ENCODE assay signal across 37 cellular contexts in the genomic region with DNA sequence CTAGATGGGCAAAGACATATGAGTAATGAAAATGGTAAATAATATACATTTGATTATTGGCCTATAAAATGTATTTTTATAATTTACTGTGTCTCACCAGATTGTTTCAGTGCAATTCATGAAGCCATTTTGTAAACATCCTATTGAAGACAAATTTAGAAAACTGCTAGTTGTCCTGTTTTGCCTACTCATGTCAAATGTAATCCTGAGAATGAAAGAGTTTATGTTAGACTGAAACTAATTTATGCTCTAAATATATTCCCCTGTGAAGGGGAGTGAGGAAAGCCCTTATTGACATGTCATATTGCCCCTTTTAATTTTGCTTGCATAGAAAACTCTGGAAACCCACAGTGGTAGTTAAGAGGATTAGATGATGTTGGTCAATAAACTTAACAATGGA.
"Had no signal": no experiment of that assay in that cellular context is flagged by ENCODE, and none has a peak within 500 bp of the region (broad histone marks: within the 10 kb centered on the region; RNA-seq: fewer than 3 reads in every experiment).

No MANE protein-coding gene starts in this region.

- H3K4me1 Mint-ChIP-seq: activated B cell treated with CpG ODN at 0.5 μM for 24 hours; activated CD4-positive, alpha-beta T cell treated with anti-CD3 and anti-CD28 coated beads, Interleukin-2, amount 10 ng/mL, durations not matched to agents 24 days and 14 days; activated naive CD4-positive, alpha-beta T cell treated with anti-CD3 and anti-CD28 coated beads, Interleukin-2, amount 50 U/mL, for 24 hours; activated naive CD8-positive, alpha-beta T cell treated with anti-CD3 and anti-CD28 coated beads, Interleukin-2, amount 10 ng/mL, durations not matched to agents 7 days and 5 days; activated naive CD8-positive, alpha-beta T cell treated with anti-CD3 and anti-CD28 coated beads, Interleukin-2, amount 50 U/mL, for 24 hours; activated T-helper 17 cell treated with anti-CD3 and anti-CD28 coated beads, Interleukin-2, amount 50 U/mL, for 72 hours; brain; central memory CD8-positive, alpha-beta T cell had no signal

- ATAC-seq: activated CD8-positive, alpha-beta T cell treated with anti-CD3 and anti-CD28 coated beads for 36 hours; activated naive CD8-positive, alpha-beta T cell treated with anti-CD3 and anti-CD28 coated beads, Interleukin-2, amount 50 U/mL, for 24 hours; activated T-cell treated with anti-CD3 and anti-CD28 coated beads, Interleukin-2, amount 50 U/mL, for 4 hours; activated T-cell treated with anti-CD3 and anti-CD28 coated beads, Interleukin-2, amount 50 U/mL, for 72 hours; activated T-helper 17 cell treated with anti-CD3 and anti-CD28 coated beads, Interleukin-2, amount 50 U/mL, for 72 hours had no signal

- H3K27me3 ChIP-seq: ascending aorta, cardiac muscle cell had no signal

- H3K27ac ChIP-seq: ascending aorta, cardiac muscle cell, VCaP had no signal

- H3K36me3 Mint-ChIP-seq: activated CD4-positive, alpha-beta memory T cell treated with anti-CD3 and anti-CD28 coated beads for 36 hours; activated naive CD4-positive, alpha-beta T cell treated with anti-CD3 and anti-CD28 coated beads, Interleukin-2, amount 50 U/mL, for 24 hours; activated naive CD8-positive, alpha-beta T cell; activated naive CD8-positive, alpha-beta T cell treated with anti-CD3 and anti-CD28 coated beads, Interleukin-2, amount 10 ng/mL, durations not matched to agents 7 days and 5 days; brain had no signal

- H3K27me3 Mint-ChIP-seq: activated B cell treated with CpG ODN at 0.5 μM for 24 hours; activated CD4-positive, alpha-beta memory T cell treated with anti-CD3 and anti-CD28 coated beads for 36 hours; activated CD4-positive, alpha-beta T cell treated with anti-CD3 and anti-CD28 coated beads, Interleukin-2, amount 10 ng/mL, durations not matched to agents 24 days and 14 days; activated CD8-positive, alpha-beta T cell treated with anti-CD3 and anti-CD28 coated beads for 36 hours; activated naive CD4-positive, alpha-beta T cell treated with anti-CD3 and anti-CD28 coated beads, Interleukin-2, amount 50 U/mL, for 24 hours; activated naive CD8-positive, alpha-beta T cell; activated naive CD8-positive, alpha-beta T cell treated with anti-CD3 and anti-CD28 coated beads, Interleukin-2, amount 10 ng/mL, durations not matched to agents 7 days and 5 days; activated naive CD8-positive, alpha-beta T cell treated with anti-CD3 and anti-CD28 coated beads, Interleukin-2, amount 50 U/mL, for 24 hours; activated T-helper 17 cell treated with anti-CD3 and anti-CD28 coated beads, Interleukin-2, amount 50 U/mL, for 72 hours; brain; central memory CD8-positive, alpha-beta T cell had no signal

- H3K4me3 ChIP-seq: ascending aorta, cardiac muscle cell had no signal

- H3K36me3 ChIP-seq: ascending aorta, cardiac muscle cell had no signal

- H3K9me3 ChIP-seq: ascending aorta had no signal

- DNase-seq: activated B cell treated with CpG ODN at 0.5 μM for 24 hours; activated CD4-positive, alpha-beta memory T cell treated with anti-CD3 and anti-CD28 coated beads for 36 hours; activated CD4-positive, alpha-beta T cell treated with anti-CD3 and anti-CD28 coated beads for 4 hours; activated CD4-positive, alpha-beta T cell treated with anti-CD3 and anti-CD28 coated beads, Interleukin-2, amount 10 ng/mL, durations not matched to agents 24 days and 14 days; activated CD4-positive, alpha-beta T cell treated with anti-CD3 and anti-CD28 coated beads, Interleukin-2, amount 50 U/mL, for 1 hour; activated CD4-positive, alpha-beta T cell treated with anti-CD3 and anti-CD28 coated beads, Interleukin-2, amount 50 U/mL, for 4 hours; activated CD4-positive, CD25-positive, alpha-beta regulatory T cell treated with anti-CD3 and anti-CD28 coated beads, Interleukin-2, amount 50 U/mL, for 72 hours; activated CD8-positive, alpha-beta memory T cell treated with anti-CD3 and anti-CD28 coated beads, Interleukin-2, amount 50 U/mL, for 4 hours; activated CD8-positive, alpha-beta T cell treated with anti-CD3 and anti-CD28 coated beads for 36 hours; activated effector memory CD4-positive, alpha-beta T cell treated with anti-CD3 and anti-CD28 coated beads, Interleukin-2, amount 50 U/mL, for 16 hours; activated gamma-delta T cell treated with Interleukin-2 at 50 U/mL for 16 hours; activated naive CD4-positive, alpha-beta T cell; activated naive CD4-positive, alpha-beta T cell treated with anti-CD3 and anti-CD28 coated beads for 36 hours; activated naive CD8-positive, alpha-beta T cell treated with anti-CD3 and anti-CD28 coated beads, Interleukin-2, amount 10 ng/mL, durations not matched to agents 7 days and 5 days; activated naive CD8-positive, alpha-beta T cell treated with anti-CD3 and anti-CD28 coated beads, Interleukin-2, amount 50 U/mL, for 24 hours; activated T-cell treated with anti-CD3 and anti-CD28 coated beads for 4 hours; activated T-cell treated with anti-CD3 and anti-CD28 coated beads, Interleukin-2, amount 50 U/mL, for 1 hour; activated T-cell treated with anti-CD3 and anti-CD28 coated beads, Interleukin-2, amount 50 U/mL, for 4 hours; activated T-cell treated with anti-CD3 and anti-CD28 coated beads, Interleukin-2, amount 50 U/mL, for 72 hours; amygdala; anterior cingulate cortex; caudate nucleus; cerebellar nuclear complex; T-helper 1 cell; T-helper 2 cell; T-helper 9 cell had no signal

- H3K27ac Mint-ChIP-seq: activated B cell treated with CpG ODN at 0.5 μM for 24 hours; activated CD4-positive, alpha-beta memory T cell treated with anti-CD3 and anti-CD28 coated beads for 36 hours; activated CD4-positive, alpha-beta T cell treated with anti-CD3 and anti-CD28 coated beads, Interleukin-2, amount 10 ng/mL, durations not matched to agents 24 days and 14 days; activated CD8-positive, alpha-beta T cell treated with anti-CD3 and anti-CD28 coated beads for 36 hours; activated naive CD4-positive, alpha-beta T cell treated with anti-CD3 and anti-CD28 coated beads for 36 hours; activated naive CD4-positive, alpha-beta T cell treated with anti-CD3 and anti-CD28 coated beads, Interleukin-2, amount 50 U/mL, for 24 hours; activated naive CD8-positive, alpha-beta T cell; activated naive CD8-positive, alpha-beta T cell treated with anti-CD3 and anti-CD28 coated beads, Interleukin-2, amount 10 ng/mL, durations not matched to agents 7 days and 5 days; activated naive CD8-positive, alpha-beta T cell treated with anti-CD3 and anti-CD28 coated beads, Interleukin-2, amount 50 U/mL, for 24 hours; activated T-cell treated with anti-CD3 and anti-CD28 coated beads, Interleukin-2, amount 50 U/mL, for 72 hours; activated T-helper 1 cell treated with anti-CD3 and anti-CD28 coated beads, Interleukin-12 subunit alpha, Interleukin-12 subunit beta, Interleukin-2, Interleukin-4 antibody, amounts not matched to agents 30 ng/mL and 10 ng/mL and 1 ng/mL, durations not matched to agents 14 hours and 24 hours and 36 hours; activated T-helper 17 cell treated with anti-CD3 and anti-CD28 coated beads, Interleukin-2, amount 50 U/mL, for 72 hours; brain; T-helper 1 cell treated with Interleukin-12 subunit alpha and Interleukin-12 subunit beta and Interleukin-4 antibody, amounts not matched to agents 30 μg/mL and 1 μg/mL, for 36 hours; T-helper 2 cell treated with Interferon-gamma antibody and Interleukin-4, amounts not matched to agents 5 μg/mL and 100 μg/mL, for 36 hours had no signal

- H3K9me3 Mint-ChIP-seq: activated CD4-positive, alpha-beta T cell treated with anti-CD3 and anti-CD28 coated beads, Interleukin-2, amount 10 ng/mL, durations not matched to agents 24 days and 14 days; activated CD8-positive, alpha-beta T cell treated with anti-CD3 and anti-CD28 coated beads for 36 hours; activated naive CD8-positive, alpha-beta T cell treated with anti-CD3 and anti-CD28 coated beads, Interleukin-2, amount 10 ng/mL, durations not matched to agents 7 days and 5 days; activated T-helper 1 cell treated with anti-CD3 and anti-CD28 coated beads, Interleukin-12 subunit alpha, Interleukin-12 subunit beta, Interleukin-2, Interleukin-4 antibody, amounts not matched to agents 30 ng/mL and 10 ng/mL and 1 ng/mL, durations not matched to agents 14 hours and 24 hours and 36 hours; activated T-helper 17 cell treated with anti-CD3 and anti-CD28 coated beads, Interleukin-2, amount 50 U/mL, for 72 hours; brain; central memory CD8-positive, alpha-beta T cell; T-helper 1 cell treated with Interleukin-12 subunit alpha and Interleukin-12 subunit beta and Interleukin-4 antibody, amounts not matched to agents 30 μg/mL and 1 μg/mL, for 36 hours had no signal

- H3K4me1 ChIP-seq: ascending aorta had no signal

- H3K4me3 Mint-ChIP-seq: activated B cell treated with CpG ODN at 0.5 μM for 24 hours; activated CD4-positive, alpha-beta memory T cell treated with anti-CD3 and anti-CD28 coated beads for 36 hours; activated CD4-positive, alpha-beta T cell treated with anti-CD3 and anti-CD28 coated beads, Interleukin-2, amount 10 ng/mL, durations not matched to agents 24 days and 14 days; activated CD8-positive, alpha-beta T cell treated with anti-CD3 and anti-CD28 coated beads for 36 hours; activated naive CD4-positive, alpha-beta T cell treated with anti-CD3 and anti-CD28 coated beads for 36 hours; activated naive CD4-positive, alpha-beta T cell treated with anti-CD3 and anti-CD28 coated beads, Interleukin-2, amount 50 U/mL, for 24 hours; activated naive CD8-positive, alpha-beta T cell; activated naive CD8-positive, alpha-beta T cell treated with anti-CD3 and anti-CD28 coated beads, Interleukin-2, amount 10 ng/mL, durations not matched to agents 7 days and 5 days; activated naive CD8-positive, alpha-beta T cell treated with anti-CD3 and anti-CD28 coated beads, Interleukin-2, amount 50 U/mL, for 24 hours; activated T-cell treated with anti-CD3 and anti-CD28 coated beads, Interleukin-2, amount 50 U/mL, for 4 hours; activated T-cell treated with anti-CD3 and anti-CD28 coated beads, Interleukin-2, amount 50 U/mL, for 72 hours; activated T-helper 1 cell treated with anti-CD3 and anti-CD28 coated beads, Interleukin-12 subunit alpha, Interleukin-12 subunit beta, Interleukin-2, Interleukin-4 antibody, amounts not matched to agents 30 ng/mL and 10 ng/mL and 1 ng/mL, durations not matched to agents 14 hours and 24 hours and 36 hours; activated T-helper 17 cell treated with anti-CD3 and anti-CD28 coated beads, Interleukin-2, amount 50 U/mL, for 72 hours; brain; central memory CD8-positive, alpha-beta T cell; T-helper 1 cell treated with Interleukin-12 subunit alpha and Interleukin-12 subunit beta and Interleukin-4 antibody, amounts not matched to agents 30 μg/mL and 1 μg/mL, for 36 hours; T-helper 2 cell treated with Interferon-gamma antibody and Interleukin-4, amounts not matched to agents 5 μg/mL and 100 μg/mL, for 36 hours had no signal
